In genomic region chr17:49315551-49315951, GRCh38 we compare ENCODE assay signal across 1 cellular context.
TF ChIP-seq lines count a peak whose summit lies in the region.

No MANE protein-coding gene starts in this region.

TF ChIP-seq in HepG2, 621 proteins besides CTCF, POLR2A, EP300 and RAD21 (continued from another document and continues in another):
- no peak for TF ChIP-seq ZSCAN30 (CRISPR knock-in tag; IDR thresholded peaks at IDR 0.05)
- TF ChIP-seq GATAD1 (CRISPR knock-in tag; IDR thresholded peaks at IDR 0.05), result no peak
- TF ChIP-seq SIN3B (IDR thresholded peaks at IDR 0.05; ENCODE audit: low read length), result no peak
- no peak for TF ChIP-seq KMT2A (CRISPR knock-in tag; IDR thresholded peaks at IDR 0.05)
- no peak for TF ChIP-seq ZNF775 (CRISPR knock-in tag; IDR thresholded peaks at IDR 0.05; ENCODE audit: borderline replicate concordance)
- TF ChIP-seq ZNF788 (CRISPR knock-in tag; IDR thresholded peaks at IDR 0.05; ENCODE audit: borderline replicate concordance), result no peak
- TF ChIP-seq NR2F1 (CRISPR knock-in tag; IDR thresholded peaks at IDR 0.05), result no peak
- no peak for TF ChIP-seq MNT (IDR thresholded peaks at IDR 0.05)
- TF ChIP-seq, protein P1, sequence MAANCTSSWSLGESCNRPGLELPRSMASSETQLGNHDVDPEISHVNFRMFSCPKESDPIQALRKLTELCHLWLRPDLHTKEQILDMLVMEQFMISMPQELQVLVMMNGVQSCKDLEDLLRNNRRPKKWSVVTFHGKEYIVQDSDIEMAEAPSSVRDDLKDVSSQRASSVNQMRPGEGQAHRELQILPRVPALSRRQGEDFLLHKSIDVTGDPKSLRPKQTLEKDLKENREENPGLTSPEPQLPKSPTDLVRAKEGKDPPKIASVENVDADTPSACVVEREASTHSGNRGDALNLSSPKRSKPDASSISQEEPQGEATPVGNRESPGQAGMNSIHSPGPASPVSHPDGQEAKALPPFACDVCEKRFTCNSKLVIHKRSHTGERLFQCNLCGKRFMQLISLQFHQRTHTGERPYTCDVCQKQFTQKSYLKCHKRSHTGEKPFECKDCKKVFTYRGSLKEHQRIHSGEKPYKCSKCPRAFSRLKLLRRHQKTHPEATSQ (CRISPR knock-in tag; IDR thresholded peaks at IDR 0.05; ENCODE audit: borderline replicate concordance), result no peak
- TF ChIP-seq KAT8 (CRISPR knock-in tag; IDR thresholded peaks at IDR 0.05), result no peak; the same call in 1 of the 2 replicates
- no peak for TF ChIP-seq ZKSCAN5 (CRISPR knock-in tag; IDR thresholded peaks at IDR 0.05)
- TF ChIP-seq, protein P2, sequence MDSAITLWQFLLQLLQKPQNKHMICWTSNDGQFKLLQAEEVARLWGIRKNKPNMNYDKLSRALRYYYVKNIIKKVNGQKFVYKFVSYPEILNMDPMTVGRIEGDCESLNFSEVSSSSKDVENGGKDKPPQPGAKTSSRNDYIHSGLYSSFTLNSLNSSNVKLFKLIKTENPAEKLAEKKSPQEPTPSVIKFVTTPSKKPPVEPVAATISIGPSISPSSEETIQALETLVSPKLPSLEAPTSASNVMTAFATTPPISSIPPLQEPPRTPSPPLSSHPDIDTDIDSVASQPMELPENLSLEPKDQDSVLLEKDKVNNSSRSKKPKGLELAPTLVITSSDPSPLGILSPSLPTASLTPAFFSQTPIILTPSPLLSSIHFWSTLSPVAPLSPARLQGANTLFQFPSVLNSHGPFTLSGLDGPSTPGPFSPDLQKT (CRISPR knock-in tag; IDR thresholded peaks at IDR 0.05; ENCODE audit: borderline replicate concordance), result no peak
- TF ChIP-seq EZH2 (conservative IDR thresholded peaks at IDR 0.05; ENCODE audit: low read depth, low read length), result no peak
- TF ChIP-seq NFAT5 (CRISPR knock-in tag; IDR thresholded peaks at IDR 0.05), result no peak
- no peak for TF ChIP-seq ZNF7 (CRISPR knock-in tag; IDR thresholded peaks at IDR 0.05)
- TF ChIP-seq ZNF703 (CRISPR knock-in tag; IDR thresholded peaks at IDR 0.05; ENCODE audit: borderline replicate concordance), result no peak
- no peak for TF ChIP-seq ZNF142 (CRISPR knock-in tag; IDR thresholded peaks at IDR 0.05)
- TF ChIP-seq, protein P3, sequence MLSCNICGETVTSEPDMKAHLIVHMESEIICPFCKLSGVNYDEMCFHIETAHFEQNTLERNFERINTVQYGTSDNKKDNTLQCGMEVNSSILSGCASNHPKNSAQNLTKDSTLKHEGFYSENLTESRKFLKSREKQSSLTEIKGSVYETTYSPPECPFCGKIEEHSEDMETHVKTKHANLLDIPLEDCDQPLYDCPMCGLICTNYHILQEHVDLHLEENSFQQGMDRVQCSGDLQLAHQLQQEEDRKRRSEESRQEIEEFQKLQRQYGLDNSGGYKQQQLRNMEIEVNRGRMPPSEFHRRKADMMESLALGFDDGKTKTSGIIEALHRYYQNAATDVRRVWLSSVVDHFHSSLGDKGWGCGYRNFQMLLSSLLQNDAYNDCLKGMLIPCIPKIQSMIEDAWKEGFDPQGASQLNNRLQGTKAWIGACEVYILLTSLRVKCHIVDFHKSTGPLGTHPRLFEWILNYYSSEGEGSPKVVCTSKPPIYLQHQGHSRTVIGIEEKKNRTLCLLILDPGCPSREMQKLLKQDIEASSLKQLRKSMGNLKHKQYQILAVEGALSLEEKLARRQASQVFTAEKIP (CRISPR knock-in tag; IDR thresholded peaks at IDR 0.05; ENCODE audit: borderline replicate concordance), result no peak
- TF ChIP-seq, protein P4, sequence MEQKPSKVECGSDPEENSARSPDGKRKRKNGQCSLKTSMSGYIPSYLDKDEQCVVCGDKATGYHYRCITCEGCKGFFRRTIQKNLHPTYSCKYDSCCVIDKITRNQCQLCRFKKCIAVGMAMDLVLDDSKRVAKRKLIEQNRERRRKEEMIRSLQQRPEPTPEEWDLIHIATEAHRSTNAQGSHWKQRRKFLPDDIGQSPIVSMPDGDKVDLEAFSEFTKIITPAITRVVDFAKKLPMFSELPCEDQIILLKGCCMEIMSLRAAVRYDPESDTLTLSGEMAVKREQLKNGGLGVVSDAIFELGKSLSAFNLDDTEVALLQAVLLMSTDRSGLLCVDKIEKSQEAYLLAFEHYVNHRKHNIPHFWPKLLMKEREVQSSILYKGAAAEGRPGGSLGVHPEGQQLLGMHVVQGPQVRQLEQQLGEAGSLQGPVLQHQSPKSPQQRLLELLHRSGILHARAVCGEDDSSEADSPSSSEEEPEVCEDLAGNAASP (CRISPR knock-in tag; IDR thresholded peaks at IDR 0.05; ENCODE audit: borderline replicate concordance), result no peak
- no peak for TF ChIP-seq TGIF2 (CRISPR knock-in tag; IDR thresholded peaks at IDR 0.05)
- TF ChIP-seq, protein P5, sequence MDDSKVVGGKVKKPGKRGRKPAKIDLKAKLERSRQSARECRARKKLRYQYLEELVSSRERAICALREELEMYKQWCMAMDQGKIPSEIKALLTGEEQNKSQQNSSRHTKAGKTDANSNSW (CRISPR knock-in tag; IDR thresholded peaks at IDR 0.05; ENCODE audit: borderline replicate concordance), result no peak
- TF ChIP-seq ZBTB20 (CRISPR knock-in tag; IDR thresholded peaks at IDR 0.05; ENCODE audit: borderline replicate concordance, low read depth), result no peak
- no peak for TF ChIP-seq ZNF354B (CRISPR knock-in tag; IDR thresholded peaks at IDR 0.05)
- TF ChIP-seq ZNF253 (CRISPR knock-in tag; IDR thresholded peaks at IDR 0.05; ENCODE audit: borderline replicate concordance), result no peak
- no peak for TF ChIP-seq ZNF839 (CRISPR knock-in tag; IDR thresholded peaks at IDR 0.05; ENCODE audit: borderline replicate concordance)
- TF ChIP-seq ZGPAT (CRISPR knock-in tag; IDR thresholded peaks at IDR 0.05), result 0 out of 2 replicates have a peak, but pooled peaks have one; percentile 25
- no peak for TF ChIP-seq ETV5 (CRISPR knock-in tag; IDR thresholded peaks at IDR 0.05; ENCODE audit: borderline replicate concordance)
- no peak for TF ChIP-seq ZNF432 (CRISPR knock-in tag; IDR thresholded peaks at IDR 0.05; ENCODE audit: borderline replicate concordance)
- TF ChIP-seq ZNF225 (CRISPR knock-in tag; IDR thresholded peaks at IDR 0.05), result no peak
- TF ChIP-seq ZNF768 (CRISPR knock-in tag; IDR thresholded peaks at IDR 0.05), result no peak
- no peak for TF ChIP-seq SP5 (CRISPR knock-in tag; IDR thresholded peaks at IDR 0.05; ENCODE audit: borderline replicate concordance, low read depth)
- no peak for TF ChIP-seq XBP1 (CRISPR knock-in tag; IDR thresholded peaks at IDR 0.05)
- TF ChIP-seq ZNF468 (CRISPR knock-in tag; IDR thresholded peaks at IDR 0.05), result no peak
- no peak for TF ChIP-seq HDAC6 (IDR thresholded peaks at IDR 0.05; ENCODE audit: low read depth, low read length)
- TF ChIP-seq, protein P6, sequence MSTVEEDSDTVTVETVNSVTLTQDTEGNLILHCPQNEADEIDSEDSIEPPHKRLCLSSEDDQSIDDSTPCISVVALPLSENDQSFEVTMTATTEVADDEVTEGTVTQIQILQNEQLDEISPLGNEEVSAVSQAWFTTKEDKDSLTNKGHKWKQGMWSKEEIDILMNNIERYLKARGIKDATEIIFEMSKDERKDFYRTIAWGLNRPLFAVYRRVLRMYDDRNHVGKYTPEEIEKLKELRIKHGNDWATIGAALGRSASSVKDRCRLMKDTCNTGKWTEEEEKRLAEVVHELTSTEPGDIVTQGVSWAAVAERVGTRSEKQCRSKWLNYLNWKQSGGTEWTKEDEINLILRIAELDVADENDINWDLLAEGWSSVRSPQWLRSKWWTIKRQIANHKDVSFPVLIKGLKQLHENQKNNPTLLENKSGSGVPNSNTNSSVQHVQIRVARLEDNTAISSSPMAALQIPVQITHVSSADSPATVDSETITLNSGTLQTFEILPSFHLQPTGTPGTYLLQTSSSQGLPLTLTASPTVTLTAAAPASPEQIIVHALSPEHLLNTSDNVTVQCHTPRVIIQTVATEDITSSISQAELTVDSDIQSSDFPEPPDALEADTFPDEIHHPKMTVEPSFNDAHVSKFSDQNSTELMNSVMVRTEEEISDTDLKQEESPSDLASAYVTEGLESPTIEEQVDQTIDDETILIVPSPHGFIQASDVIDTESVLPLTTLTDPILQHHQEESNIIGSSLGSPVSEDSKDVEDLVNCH (CRISPR knock-in tag; IDR thresholded peaks at IDR 0.05), result no peak
- no peak for TF ChIP-seq SOX6 (IDR thresholded peaks at IDR 0.05)
- TF ChIP-seq SOX6 (CRISPR knock-in tag; IDR thresholded peaks at IDR 0.05), result no peak
